ENCODE assay signal across 8 cellular contexts in genomic region chr1:229258031-229258850, GRCh38. TPM values are rescaled to one million over a fixed set of nuclear protein-coding genes. Genes with fewer than 3 reads are reported as not detected.
DNase-seq lines count a peak whose midpoint lies in the region; ATAC-seq, FAIRE-seq and TF ChIP-seq lines count a peak whose summit lies in the region.

No MANE protein-coding gene starts in this region.

- no peaks in the 10 kb centered on the region for H3K27me3 ChIP-seq in CD8-positive, alpha-beta T cell (ENCODE audit: insufficient read depth, low read length)

- peak; percentile 25 for ATAC-seq in CD8-positive, alpha-beta T cell
- peak; percentile 63 for ATAC-seq in activated CD8-positive, alpha-beta memory T cell treated with anti-CD3 and anti-CD28 coated beads, Interleukin-2, amount 10 ng/mL, durations not matched to agents 7 days and 5 days
- ATAC-seq in stimulated activated naive B cell treated with anti-CD40 and anti-IgM and Interleukin-4, amounts not matched to agents 10 μg/mL and 1 μg/mL and 100 μg/mL, for 72 hours (replicated peaks): peak; percentile 69 to 71
- ATAC-seq in GM18502 (IDR thresholded peaks at IDR 0.05; ENCODE audit: poor library complexity, unreplicated experiment): no peak

- H3K27ac Mint-ChIP-seq in CD8-positive, alpha-beta T cell: peak overlapping the region; percentile 80
- H3K27ac Mint-ChIP-seq in activated CD8-positive, alpha-beta memory T cell treated with anti-CD3 and anti-CD28 coated beads, Interleukin-2, amount 10 ng/mL, durations not matched to agents 7 days and 5 days: peak overlapping the region; percentile 53
- no peak overlapping the region for H3K27ac Mint-ChIP-seq in stimulated activated naive B cell treated with anti-CD40 and anti-IgM and Interleukin-4, amounts not matched to agents 10 μg/mL and 1 μg/mL and 100 μg/mL, for 72 hours

- H3K36me3 Mint-ChIP-seq in CD8-positive, alpha-beta T cell: no peaks in the 10 kb centered on the region
- H3K36me3 Mint-ChIP-seq in activated CD8-positive, alpha-beta memory T cell treated with anti-CD3 and anti-CD28 coated beads, Interleukin-2, amount 10 ng/mL, durations not matched to agents 7 days and 5 days: no peaks in the 10 kb centered on the region
- peaks cover 1 to 3% of the 10 kb centered on the region in 2 donors for H3K36me3 Mint-ChIP-seq in stimulated activated naive B cell treated with anti-CD40 and anti-IgM and Interleukin-4, amounts not matched to agents 10 μg/mL and 1 μg/mL and 100 μg/mL, for 72 hours

- peak overlapping the region; percentile 4 for H3K4me3 Mint-ChIP-seq in CD8-positive, alpha-beta T cell
- H3K4me3 Mint-ChIP-seq in activated CD8-positive, alpha-beta memory T cell treated with anti-CD3 and anti-CD28 coated beads, Interleukin-2, amount 10 ng/mL, durations not matched to agents 7 days and 5 days: no peak overlapping the region
- no peak overlapping the region for H3K4me3 Mint-ChIP-seq in stimulated activated naive B cell treated with anti-CD40 and anti-IgM and Interleukin-4, amounts not matched to agents 10 μg/mL and 1 μg/mL and 100 μg/mL, for 72 hours

- peak; percentile 24 to 77 (median 61) for DNase-seq in CD8-positive, alpha-beta T cell
- DNase-seq in HFF-Myc (ENCODE audit: extremely low read depth, low read depth) (peak; percentile 32), NOMO-1 treated with dmso at 0.1 percent for 144 hours (lab: John Stamatoyannopoulos, UW; ENCODE audit: unreplicated experiment) (peak; percentile 25), mucosa of gallbladder (ENCODE audit: low spot score) (peak; percentile 73)
- DNase-seq in activated CD8-positive, alpha-beta memory T cell treated with anti-CD3 and anti-CD28 coated beads, Interleukin-2, amount 10 ng/mL, durations not matched to agents 7 days and 5 days: peak; percentile 65
- DNase-seq in stimulated activated naive B cell treated with anti-CD40 and anti-IgM and Interleukin-4, amounts not matched to agents 10 μg/mL and 1 μg/mL and 100 μg/mL, for 72 hours: peak; percentile 35

- POLR2A ChIA-PET in CD8-positive, alpha-beta T cell (lab: Charles Lee): interaction anchor here (0.8 to 1.3 kb wide), 3 partner anchors 13 to 215 kb away, joined by 3 read pairs; partner anchors contain the start of gene CCSAP

- peaks cover 24% of the 10 kb centered on the region for H3K4me1 ChIP-seq in CD8-positive, alpha-beta T cell (ENCODE audit: insufficient read depth, low read length)

- no peaks in the 10 kb centered on the region for H3K36me3 ChIP-seq in CD8-positive, alpha-beta T cell (ENCODE audit: insufficient read depth, low read length)

- no peak overlapping the region for H3K4me3 ChIP-seq in CD8-positive, alpha-beta T cell (ENCODE audit: low read depth, low read length)
- no peak overlapping the region for H3K4me3 ChIP-seq in HFF-Myc (replicated peaks; ENCODE audit: low read depth, low read length)

- H3K27ac ChIP-seq in CD8-positive, alpha-beta T cell (ENCODE audit: low read depth, low read length): no peak overlapping the region

- CTCF ChIA-PET in CD8-positive, alpha-beta T cell (lab: Charles Lee): interaction anchor here (0.6 to 6.0 kb wide), 39 partner anchors 9 to 1053 kb away, joined by 3 to 103 read pairs (median 3); partner anchors contain the start of genes ABCB10, NUP133 and RHOU
- CTCF ChIA-PET in activated CD8-positive, alpha-beta memory T cell treated with anti-CD3 and anti-CD28 coated beads, Interleukin-2, amount 10 ng/mL, durations not matched to agents 7 days and 5 days (lab: Charles Lee): interaction anchor here (0.7 to 6.3 kb wide), 39 partner anchors 8 to 1052 kb away, joined by 3 to 114 read pairs (median 4); partner anchors contain the start of genes ABCB10, NUP133 and RHOU

- intact Hi-C loops in CD8-positive, alpha-beta T cell (cut with DNase I, micrococcal nuclease): loop anchor here (1.0 to 10.0 kb wide), 8 partner anchors 195 to 1052 kb away; partner anchors contain the start of genes ABCB10 (in 1 of the 2) and RHOU (in 1 of the 2)

- no peaks in the 10 kb centered on the region for H3K9me3 Mint-ChIP-seq in CD8-positive, alpha-beta T cell
- no peaks in the 10 kb centered on the region for H3K9me3 Mint-ChIP-seq in activated CD8-positive, alpha-beta memory T cell treated with anti-CD3 and anti-CD28 coated beads, Interleukin-2, amount 10 ng/mL, durations not matched to agents 7 days and 5 days (ENCODE audit: low read depth)
- H3K9me3 Mint-ChIP-seq in stimulated activated naive B cell treated with anti-CD40 and anti-IgM and Interleukin-4, amounts not matched to agents 10 μg/mL and 1 μg/mL and 100 μg/mL, for 72 hours: no peaks in the 10 kb centered on the region

- TF ChIP-seq CTCF in CD8-positive, alpha-beta T cell (IDR thresholded peaks at IDR 0.05): peak; percentile 93
- TF ChIP-seq CTCF in HFF-Myc (IDR thresholded peaks at IDR 0.05; ENCODE audit: low read depth, low read length, missing control alignments): peak; percentile 62

- no peaks in the 10 kb centered on the region for H3K9me3 ChIP-seq in CD8-positive, alpha-beta T cell (ENCODE audit: low read length)

- FAIRE-seq in endometrium (lab: Jason Lieb, UNC): peak; percentile 67

- H3K27me3 Mint-ChIP-seq in CD8-positive, alpha-beta T cell (ENCODE audit: low read depth): no peaks in the 10 kb centered on the region
- H3K27me3 Mint-ChIP-seq in activated CD8-positive, alpha-beta memory T cell treated with anti-CD3 and anti-CD28 coated beads, Interleukin-2, amount 10 ng/mL, durations not matched to agents 7 days and 5 days: peaks cover 3% of the 10 kb centered on the region
- H3K27me3 Mint-ChIP-seq in stimulated activated naive B cell treated with anti-CD40 and anti-IgM and Interleukin-4, amounts not matched to agents 10 μg/mL and 1 μg/mL and 100 μg/mL, for 72 hours: no peaks in the 10 kb centered on the region

- peaks cover 26% of the 10 kb centered on the region for H3K4me1 Mint-ChIP-seq in CD8-positive, alpha-beta T cell (ENCODE audit: low read depth)
- peaks cover 28% of the 10 kb centered on the region for H3K4me1 Mint-ChIP-seq in activated CD8-positive, alpha-beta memory T cell treated with anti-CD3 and anti-CD28 coated beads, Interleukin-2, amount 10 ng/mL, durations not matched to agents 7 days and 5 days
- H3K4me1 Mint-ChIP-seq in stimulated activated naive B cell treated with anti-CD40 and anti-IgM and Interleukin-4, amounts not matched to agents 10 μg/mL and 1 μg/mL and 100 μg/mL, for 72 hours: peaks cover 3 to 18% of the 10 kb centered on the region in 2 donors

RNA-seq across cellular contexts. Expression of gene RAB4A, which starts 12.7 kb away (rescaled TPM):
- total RNA-seq in CD8-positive, alpha-beta T cell: 10 to 100 TPM; 26.7 to 29.7 TPM
- 10 to 100 TPM; 26.5 to 27.2 TPM for total RNA-seq in activated CD8-positive, alpha-beta memory T cell treated with anti-CD3 and anti-CD28 coated beads, Interleukin-2, amount 10 ng/mL, durations not matched to agents 7 days and 5 days
- total RNA-seq in mucosa of gallbladder: 109 TPM
